Comparison of ENCODE assay signal across 11 cellular contexts in the genomic region with DNA sequence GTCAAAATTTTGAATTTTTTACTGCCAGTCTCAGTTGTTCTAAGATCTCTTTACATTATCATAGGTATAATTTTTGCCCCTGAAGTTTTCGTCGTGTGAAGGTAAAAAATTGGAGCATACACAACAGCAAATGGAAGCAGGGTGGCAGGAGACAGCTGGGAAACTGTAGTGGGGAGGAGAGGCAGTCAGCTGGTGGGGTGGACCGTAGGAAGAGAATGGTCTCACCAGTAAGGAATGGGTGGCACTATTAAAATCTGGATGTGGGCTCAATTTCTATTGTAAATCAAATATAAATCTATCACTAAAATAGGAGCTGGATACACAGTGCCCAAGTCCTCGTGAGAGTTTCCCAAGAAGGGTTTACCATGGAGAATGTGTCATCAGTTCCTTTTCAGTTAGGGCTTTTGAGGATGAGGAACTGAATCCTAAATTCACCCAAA. TPM values are rescaled to one million over a fixed set of nuclear protein-coding genes. Genes with fewer than 3 reads are reported as not detected.
DNase-seq lines count a peak whose midpoint lies in the region; ATAC-seq and TF ChIP-seq lines count a peak whose summit lies in the region.
"Had no signal": no experiment of that assay in that cellular context is flagged by ENCODE, and none has a peak within 500 bp of the region (broad histone marks: within the 10 kb centered on the region; RNA-seq: fewer than 3 reads in every experiment).

No MANE protein-coding gene starts in this region.

- peak overlapping the region; percentile 28 for H3K27ac Mint-ChIP-seq in activated naive CD8-positive, alpha-beta T cell
- H3K27ac Mint-ChIP-seq in activated naive CD8-positive, alpha-beta T cell treated with anti-CD3 and anti-CD28 coated beads for 36 hours, result no peak overlapping the region
- peak overlapping the region; percentile 75 for H3K27ac Mint-ChIP-seq in type B pancreatic cell

- peak in 1 of 2 donors; percentile 22 for TF ChIP-seq RAD21 in liver (IDR thresholded peaks at IDR 0.05)

- H3K27me3 Mint-ChIP-seq in activated naive CD8-positive, alpha-beta T cell, result no peaks in the 10 kb centered on the region
- peaks cover 3% of the 10 kb centered on the region for H3K27me3 Mint-ChIP-seq in activated naive CD8-positive, alpha-beta T cell treated with anti-CD3 and anti-CD28 coated beads for 36 hours
- no peaks in the 10 kb centered on the region for H3K27me3 Mint-ChIP-seq in type B pancreatic cell

- H3K9me3 Mint-ChIP-seq in activated naive CD8-positive, alpha-beta T cell (ENCODE audit: low read depth), result no peaks in the 10 kb centered on the region
- no peaks in the 10 kb centered on the region for H3K9me3 Mint-ChIP-seq in activated naive CD8-positive, alpha-beta T cell treated with anti-CD3 and anti-CD28 coated beads for 36 hours
- no peaks in the 10 kb centered on the region for H3K9me3 Mint-ChIP-seq in type B pancreatic cell

- no peak for DNase-seq in activated naive CD8-positive, alpha-beta T cell treated with anti-CD3 and anti-CD28 coated beads for 36 hours
- DNase-seq in SJSA1 (ENCODE audit: low read depth in 1 of 2, low spot score in 2 of 2) (peak in 1 of 2 experiments; percentile 60), type B pancreatic cell (ENCODE audit: extremely low spot score, unreplicated experiment) (no peak), head of caudate nucleus (no peak)
- DNase-seq: AML-193, H7 had no signal

- no peak overlapping the region for H3K4me3 Mint-ChIP-seq in activated naive CD8-positive, alpha-beta T cell
- H3K4me3 Mint-ChIP-seq in activated naive CD8-positive, alpha-beta T cell treated with anti-CD3 and anti-CD28 coated beads for 36 hours, result no peak overlapping the region
- H3K4me3 Mint-ChIP-seq in type B pancreatic cell, result peak overlapping the region; percentile 45

- no peak overlapping the region for H3K4me3 ChIP-seq in SJSA1
- peak overlapping the region in 1 of 3 donors; percentile 10 for H3K4me3 ChIP-seq in liver (ENCODE audit: low read depth in 1 of 3, low read length in 3 of 3)

- H3K27ac ChIP-seq in SJSA1 (peak overlapping the region; percentile 89), liver (ENCODE audit: low read depth in 1 of 2, low read length in 2 of 2) (peak overlapping the region; percentile 88 to 90)
- H3K27ac ChIP-seq: HL-60 had no signal

- TF ChIP-seq CTCF in liver (IDR thresholded peaks at IDR 0.05; ENCODE audit: low read depth, low read length, missing input control), result no peak
- no peak for TF ChIP-seq CTCF in type B pancreatic cell (conservative IDR thresholded peaks at IDR 0.05)

- no peaks in the 10 kb centered on the region for H3K27me3 ChIP-seq in SJSA1 (replicated peaks)
- H3K27me3 ChIP-seq in liver (ENCODE audit: control insufficient read depth in 4 of 4, insufficient read depth in 4 of 4, low read length in 3 of 4), result no peaks in the 10 kb centered on the region

- H3K9me3 ChIP-seq in SJSA1 (replicated peaks) (no peaks in the 10 kb centered on the region), liver (ENCODE audit: control insufficient read depth in 4 of 4, low read length in 3 of 4) (no peaks in the 10 kb centered on the region)

- H3K4me1 ChIP-seq in SJSA1 (replicated peaks) (peaks cover 79% of the 10 kb centered on the region), liver (ENCODE audit: control insufficient read depth in 4 of 4, insufficient read depth in 4 of 4, low read length in 3 of 4) (peaks cover 13 to 54% (median 26%) of the 10 kb centered on the region in 4 donors)

- H3K4me1 Mint-ChIP-seq in activated naive CD8-positive, alpha-beta T cell (ENCODE audit: low read depth), result peaks cover 15% of the 10 kb centered on the region
- H3K4me1 Mint-ChIP-seq in activated naive CD8-positive, alpha-beta T cell treated with anti-CD3 and anti-CD28 coated beads for 36 hours, result peaks cover 19% of the 10 kb centered on the region
- peaks cover 68% of the 10 kb centered on the region for H3K4me1 Mint-ChIP-seq in type B pancreatic cell (ENCODE audit: unreplicated experiment)

- no peaks in the 10 kb centered on the region for H3K36me3 Mint-ChIP-seq in activated naive CD8-positive, alpha-beta T cell
- H3K36me3 Mint-ChIP-seq in activated naive CD8-positive, alpha-beta T cell treated with anti-CD3 and anti-CD28 coated beads for 36 hours, result no peaks in the 10 kb centered on the region
- H3K36me3 Mint-ChIP-seq in type B pancreatic cell, result no peaks in the 10 kb centered on the region

- no peaks in the 10 kb centered on the region for H3K36me3 ChIP-seq in SJSA1
- H3K36me3 ChIP-seq in liver (ENCODE audit: control insufficient read depth in 4 of 4, insufficient read depth in 3 of 4, low read depth in 1 of 4, low read length in 3 of 4), result no peaks in the 10 kb centered on the region

- WGBS in liver, result 25% methylated on average over 4 of the region's 4 CpGs

- H3K9ac ChIP-seq in liver (ENCODE audit: low read depth in 1 of 2, low read length in 2 of 2), result peak overlapping the region in 1 of 2 donors; percentile 29

- intact Hi-C loops in head of caudate nucleus (cut with DNase I), result loop anchor here (5.0 kb wide), 1 partner anchor 47 kb away; no protein-coding TSS in a partner anchor

- no peak for ATAC-seq in HG02973 (IDR thresholded peaks at IDR 0.05; ENCODE audit: unreplicated experiment)
- no peak for ATAC-seq in GM18517 (IDR thresholded peaks at IDR 0.05; ENCODE audit: unreplicated experiment)

TF ChIP-seq in liver, 16 proteins besides CTCF, POLR2A, EP300 and RAD21:
- TF ChIP-seq HNF4G (IDR thresholded peaks at IDR 0.05), result no peak
- TF ChIP-seq RXRA (IDR thresholded peaks at IDR 0.05), result no peak
- TF ChIP-seq HNF4A (conservative IDR thresholded peaks at IDR 0.05), result no peak
- no peak for TF ChIP-seq TAF1 (conservative IDR thresholded peaks at IDR 0.05)
- no peak for TF ChIP-seq YY1 (IDR thresholded peaks at IDR 0.05)
- TF ChIP-seq EGR1 (IDR thresholded peaks at IDR 0.05; ENCODE audit: low read depth in 2 of 2), result no peak
- no peak for TF ChIP-seq FOXA1 (IDR thresholded peaks at IDR 0.05)
- no peak for TF ChIP-seq REST (IDR thresholded peaks at IDR 0.05)
- no peak for TF ChIP-seq SP1 (IDR thresholded peaks at IDR 0.05)
- no peak for TF ChIP-seq FOXA2 (IDR thresholded peaks at IDR 0.05)
- TF ChIP-seq GABPA (IDR thresholded peaks at IDR 0.05 in 1 of 2, conservative IDR thresholded peaks at IDR 0.05 in 1 of 2), result no peak
- no peak for TF ChIP-seq JUND (IDR thresholded peaks at IDR 0.05)
- TF ChIP-seq ZBTB33 (IDR thresholded peaks at IDR 0.05), result no peak
- TF ChIP-seq, protein P1, sequence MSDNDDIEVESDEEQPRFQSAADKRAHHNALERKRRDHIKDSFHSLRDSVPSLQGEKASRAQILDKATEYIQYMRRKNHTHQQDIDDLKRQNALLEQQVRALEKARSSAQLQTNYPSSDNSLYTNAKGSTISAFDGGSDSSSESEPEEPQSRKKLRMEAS (IDR thresholded peaks at IDR 0.05), result no peak
- TF ChIP-seq, protein P2, sequence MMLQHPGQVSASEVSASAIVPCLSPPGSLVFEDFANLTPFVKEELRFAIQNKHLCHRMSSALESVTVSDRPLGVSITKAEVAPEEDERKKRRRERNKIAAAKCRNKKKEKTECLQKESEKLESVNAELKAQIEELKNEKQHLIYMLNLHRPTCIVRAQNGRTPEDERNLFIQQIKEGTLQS (IDR thresholded peaks at IDR 0.05), result no peak
TF ChIP-seq in liver: peak in this region for 0.

RNA-seq across cellular contexts. Expression of gene IRF2BP2, which starts 10.3 kb away (rescaled TPM):
- total RNA-seq in activated naive CD8-positive, alpha-beta T cell treated with anti-CD3 and anti-CD28 coated beads for 36 hours, result 100 to 1,000 TPM; 109 to 111 TPM
- 42.1 and 60.8 TPM in 2 replicates for total RNA-seq in SJSA1 (2014; rRNA removed; shearing (Covaris generic))
- 10 to 100 TPM; 31.5 to 48.2 TPM for total RNA-seq in liver
- 10 to 100 TPM; 22.2 to 39.3 TPM for polyA plus RNA-seq in liver
- 181 and 202 TPM in 2 replicates for total RNA-seq in type B pancreatic cell (ENCODE audit: low replicate concordance)
